ENCODE assay signal across 1 cellular context in the genomic region with DNA sequence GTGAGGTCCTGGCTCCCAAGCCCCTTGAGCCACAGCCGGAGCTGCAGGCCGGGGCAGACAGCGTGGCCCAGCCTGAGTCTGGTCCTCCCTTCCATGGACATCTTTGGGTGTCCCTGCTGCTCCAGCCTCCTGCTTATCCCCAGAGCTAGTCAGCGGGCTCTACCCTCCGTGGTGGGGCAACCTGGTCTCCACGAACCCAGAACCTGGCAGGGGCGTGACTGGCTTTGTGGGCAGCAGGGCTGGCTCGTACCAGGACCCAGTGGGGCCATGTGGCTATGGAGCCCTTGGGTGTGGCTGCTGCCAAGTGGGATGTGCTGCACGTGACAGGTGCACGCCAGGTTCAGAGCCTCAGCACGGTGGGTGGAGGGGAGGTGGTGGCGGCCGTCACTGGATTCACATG.
TF ChIP-seq lines count a peak whose summit lies in the region.

No MANE protein-coding gene starts in this region.

TF ChIP-seq in K562, 482 proteins besides CTCF, POLR2A, EP300 and RAD21:
- no peak for TF ChIP-seq KLF16 (IDR thresholded peaks at IDR 0.05)
- TF ChIP-seq ILF3 (IDR thresholded peaks at IDR 0.05; ENCODE audit: borderline replicate concordance) = no peak
- no peak for TF ChIP-seq ZNF586 (CRISPR knock-in tag; conservative IDR thresholded peaks at IDR 0.05)
- peak; percentile 51 for TF ChIP-seq POLR2G (IDR thresholded peaks at IDR 0.05; ENCODE audit: low read depth, low read length)
- TF ChIP-seq, protein P1, sequence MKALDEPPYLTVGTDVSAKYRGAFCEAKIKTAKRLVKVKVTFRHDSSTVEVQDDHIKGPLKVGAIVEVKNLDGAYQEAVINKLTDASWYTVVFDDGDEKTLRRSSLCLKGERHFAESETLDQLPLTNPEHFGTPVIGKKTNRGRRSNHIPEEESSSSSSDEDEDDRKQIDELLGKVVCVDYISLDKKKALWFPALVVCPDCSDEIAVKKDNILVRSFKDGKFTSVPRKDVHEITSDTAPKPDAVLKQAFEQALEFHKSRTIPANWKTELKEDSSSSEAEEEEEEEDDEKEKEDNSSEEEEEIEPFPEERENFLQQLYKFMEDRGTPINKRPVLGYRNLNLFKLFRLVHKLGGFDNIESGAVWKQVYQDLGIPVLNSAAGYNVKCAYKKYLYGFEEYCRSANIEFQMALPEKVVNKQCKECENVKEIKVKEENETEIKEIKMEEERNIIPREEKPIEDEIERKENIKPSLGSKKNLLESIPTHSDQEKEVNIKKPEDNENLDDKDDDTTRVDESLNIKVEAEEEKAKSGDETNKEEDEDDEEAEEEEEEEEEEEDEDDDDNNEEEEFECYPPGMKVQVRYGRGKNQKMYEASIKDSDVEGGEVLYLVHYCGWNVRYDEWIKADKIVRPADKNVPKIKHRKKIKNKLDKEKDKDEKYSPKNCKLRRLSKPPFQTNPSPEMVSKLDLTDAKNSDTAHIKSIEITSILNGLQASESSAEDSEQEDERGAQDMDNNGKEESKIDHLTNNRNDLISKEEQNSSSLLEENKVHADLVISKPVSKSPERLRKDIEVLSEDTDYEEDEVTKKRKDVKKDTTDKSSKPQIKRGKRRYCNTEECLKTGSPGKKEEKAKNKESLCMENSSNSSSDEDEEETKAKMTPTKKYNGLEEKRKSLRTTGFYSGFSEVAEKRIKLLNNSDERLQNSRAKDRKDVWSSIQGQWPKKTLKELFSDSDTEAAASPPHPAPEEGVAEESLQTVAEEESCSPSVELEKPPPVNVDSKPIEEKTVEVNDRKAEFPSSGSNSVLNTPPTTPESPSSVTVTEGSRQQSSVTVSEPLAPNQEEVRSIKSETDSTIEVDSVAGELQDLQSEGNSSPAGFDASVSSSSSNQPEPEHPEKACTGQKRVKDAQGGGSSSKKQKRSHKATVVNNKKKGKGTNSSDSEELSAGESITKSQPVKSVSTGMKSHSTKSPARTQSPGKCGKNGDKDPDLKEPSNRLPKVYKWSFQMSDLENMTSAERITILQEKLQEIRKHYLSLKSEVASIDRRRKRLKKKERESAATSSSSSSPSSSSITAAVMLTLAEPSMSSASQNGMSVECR (CRISPR knock-in tag; IDR thresholded peaks at IDR 0.05) = no peak
- TF ChIP-seq MEIS2 (IDR thresholded peaks at IDR 0.05; ENCODE audit: partially characterized antibody) = no peak
- TF ChIP-seq, protein P2, sequence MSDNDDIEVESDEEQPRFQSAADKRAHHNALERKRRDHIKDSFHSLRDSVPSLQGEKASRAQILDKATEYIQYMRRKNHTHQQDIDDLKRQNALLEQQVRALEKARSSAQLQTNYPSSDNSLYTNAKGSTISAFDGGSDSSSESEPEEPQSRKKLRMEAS (CRISPR knock-in tag; IDR thresholded peaks at IDR 0.05) = 0 out of 2 replicates have a peak, but pooled peaks have one; percentile 18
- no peak for TF ChIP-seq ZFP1 (CRISPR knock-in tag; IDR thresholded peaks at IDR 0.05)
- no peak for TF ChIP-seq ZNF23 (CRISPR knock-in tag; IDR thresholded peaks at IDR 0.05)
